8 cellular contexts compared by ENCODE assay signal in genomic region chr4:73446336-73446938, GRCh38.
A peak's percentile ranks its signal among the peaks of the same experiment; 100 is the strongest.
DNase-seq lines count a peak whose midpoint lies in the region; ATAC-seq and TF ChIP-seq lines count a peak whose summit lies in the region.

No MANE protein-coding gene starts in this region.

- peak; percentile 78 for TF ChIP-seq CTCF in brain microvascular endothelial cell (IDR thresholded peaks at IDR 0.05; ENCODE audit: low read depth, low read length, missing control alignments)

- H3K27me3 ChIP-seq in brain microvascular endothelial cell (replicated peaks) = no peaks in the 10 kb centered on the region

- no peak overlapping the region for H3K27ac ChIP-seq in brain microvascular endothelial cell

- peak; percentile 1 for DNase-seq in NCI-H2196 (lab: John Stamatoyannopoulos, UW; ENCODE audit: unreplicated experiment)
- no peak for DNase-seq in NCI-H2196 treated with DMSO at 0.1 percent for 48 hours (lab: John Stamatoyannopoulos, UW; ENCODE audit: unreplicated experiment)
- peak; percentile 59 for DNase-seq in NCI-H526 treated with DMSO at 0.1 percent for 48 hours (lab: John Stamatoyannopoulos, UW)
- DNase-seq in brain microvascular endothelial cell = peak; percentile 57
- DNase-seq in medulla oblongata (ENCODE audit: extremely low spot score) = peak; percentile 45
- DNase-seq in KG1 (lab: John Stamatoyannopoulos, UW) = no peak

- in situ Hi-C loops in brain microvascular endothelial cell (cut with HindIII; ENCODE audit: low pct_ligation_motif_present, low sequenced_read_pairs) = no loop called here

- ATAC-seq in GM19452 (IDR thresholded peaks at IDR 0.05; ENCODE audit: unreplicated experiment) (peak; percentile 98), HG03342 (IDR thresholded peaks at IDR 0.05; ENCODE audit: unreplicated experiment) (peak; percentile 100)

- no peaks in the 10 kb centered on the region for H3K36me3 ChIP-seq in brain microvascular endothelial cell (replicated peaks)

- no peak overlapping the region for H3K4me3 ChIP-seq in brain microvascular endothelial cell (ENCODE audit: low read depth, low read length)

Comparison
In these comparisons a context has a peak if more than half of its experiments do, and no peak if none do; other contexts are left out.
1. DNase-seq: peak in NCI-H2196 (single experiment), NCI-H526 treated with DMSO at 0.1 percent for 48 hours (single experiment), brain microvascular endothelial cell (single experiment) and medulla oblongata (single experiment); none in NCI-H2196 treated with DMSO at 0.1 percent for 48 hours (single experiment) and KG1 (single experiment).